8 cellular contexts compared by ENCODE assay signal in genomic region chr10:81179805-81180452, GRCh38.
DNase-seq lines count a peak whose midpoint lies in the region; ATAC-seq and TF ChIP-seq lines count a peak whose summit lies in the region.

No MANE protein-coding gene starts in this region.

- no peaks in the 10 kb centered on the region for H3K27me3 ChIP-seq in body of pancreas

- H3K4me3 ChIP-seq in body of pancreas, result no peak overlapping the region

- DNase-seq in Calu3 (peak; percentile 54), astrocyte of the hippocampus (ENCODE audit: low read depth, low spot score) (peak; percentile 0), renal cortical epithelial cell (ENCODE audit: low read depth) (peak; percentile 44), body of pancreas (no peak), activated gamma-delta T cell treated with Interleukin-2 at 50 U/mL for 16 hours (no peak), T-helper 17 cell (no peak)

- no peak overlapping the region for H3K4me3 Mint-ChIP-seq in Calu3 (ENCODE audit: low read depth, unreplicated experiment)
- H3K4me3 Mint-ChIP-seq in T-helper 17 cell, result no peak overlapping the region

- no peaks in the 10 kb centered on the region for H3K36me3 ChIP-seq in body of pancreas (replicated peaks in 1 of 2; ENCODE audit: insufficient read depth in 1 of 2, low read depth in 2 of 2)

- no peaks in the 10 kb centered on the region for H3K4me1 ChIP-seq in body of pancreas

- WGBS in body of pancreas, 2 donors, result 42 to 55% methylated on average over 6 of the region's 6 CpGs

- no peak overlapping the region for H3K27ac ChIP-seq in body of pancreas

- no peaks in the 10 kb centered on the region for H3K36me3 Mint-ChIP-seq in Calu3 (ENCODE audit: insufficient read depth, unreplicated experiment)
- H3K36me3 Mint-ChIP-seq in T-helper 17 cell (ENCODE audit: low read depth), result no peaks in the 10 kb centered on the region

- intact Hi-C loops in Calu3 (cut with micrococcal nuclease; ENCODE audit: unreplicated experiment) (loop anchor here (1.0 to 10.0 kb wide), 5 partner anchors 63 to 481 kb away; no protein-coding TSS in a partner anchor), body of pancreas (cut with DNase I) (no loop called here)

- no peak overlapping the region for H3K27ac Mint-ChIP-seq in Calu3 (ENCODE audit: unreplicated experiment)
- H3K27ac Mint-ChIP-seq in T-helper 17 cell, result no peak overlapping the region

- TF ChIP-seq CTCF in Calu3 (IDR thresholded peaks at IDR 0.05; ENCODE audit: unreplicated experiment) (peak; percentile 29), body of pancreas (IDR thresholded peaks at IDR 0.05) (peak in 3 of 7 experiments; percentile 15 to 28 (median 16))

- H3K27me3 Mint-ChIP-seq in Calu3 (ENCODE audit: unreplicated experiment), result no peaks in the 10 kb centered on the region
- H3K27me3 Mint-ChIP-seq in T-helper 17 cell, result no peaks in the 10 kb centered on the region

- peaks cover 10% of the 10 kb centered on the region for H3K4me1 Mint-ChIP-seq in Calu3 (ENCODE audit: low read depth, unreplicated experiment)
- H3K4me1 Mint-ChIP-seq in T-helper 17 cell, result no peaks in the 10 kb centered on the region

- ATAC-seq in GM19467 (IDR thresholded peaks at IDR 0.05; ENCODE audit: unreplicated experiment) (peak; percentile 76), HG03575 (IDR thresholded peaks at IDR 0.05; ENCODE audit: extremely low read depth, insufficient number of reproducible peaks, low FRiP score, unreplicated experiment) (peak; percentile 62), body of pancreas (no peak), T-helper 17 cell (no peak)

- CTCF ChIA-PET in Calu3 (lab: Charles Lee), result interaction anchor here (0.5 to 2.5 kb wide), 19 partner anchors 9 to 625 kb away, joined by 3 to 23 read pairs (median 6); no protein-coding TSS in a partner anchor

- H3K9me3 ChIP-seq in body of pancreas (no peaks in the 10 kb centered on the region), T-helper 17 cell (ENCODE audit: control insufficient read depth, low read length, poor library complexity, severe bottlenecking) (no peaks in the 10 kb centered on the region)

- peaks cover 5% of the 10 kb centered on the region for H3K9me3 Mint-ChIP-seq in Calu3 (ENCODE audit: low read depth, unreplicated experiment)

- no TSS peak for BruUV-seq in Calu3 (replicated peaks; lab: Mats Ljungman, UMichigan)

- TF ChIP-seq POLR2A in body of pancreas (IDR thresholded peaks at IDR 0.05), result no peak

Comparison
In these comparisons a context has a peak if more than half of its experiments do, and no peak if none do; other contexts are left out.
1. DNase-seq: peak in Calu3 (single experiment), astrocyte of the hippocampus (single experiment) and renal cortical epithelial cell (single experiment); none in body of pancreas (0 of 4), activated gamma-delta T cell treated with Interleukin-2 at 50 U/mL for 16 hours (single experiment) and T-helper 17 cell (0 of 3).
2. ATAC-seq: peak in GM19467 (single experiment) and HG03575 (single experiment); none in body of pancreas (single experiment) and T-helper 17 cell (single experiment).